1 cellular context compared by ENCODE assay signal in genomic region chr9:128921881-128922763, GRCh38.
TF ChIP-seq lines count a peak whose summit lies in the region.

No MANE protein-coding gene starts in this region.

TF ChIP-seq in H1, 55 proteins besides CTCF, POLR2A, EP300 and RAD21:
- TF ChIP-seq PHF8 (conservative IDR thresholded peaks at IDR 0.05; ENCODE audit: low read depth, low read length) (peak; percentile 48; the same call in 1 of the 2 replicates), YY1 (IDR thresholded peaks at IDR 0.05; ENCODE audit: low read depth, low read length) (0 out of 2 replicates have a peak, but pooled peaks have one; percentile 21), TAF7 (optimal IDR thresholded peaks at IDR 0.05; ENCODE audit: borderline replicate concordance, low read depth, low read length) (peak; percentile 48), KDM4A (IDR thresholded peaks at IDR 0.05; ENCODE audit: low read depth, low read length, severe bottlenecking) (peak; percentile 20), TAF1 (IDR thresholded peaks at IDR 0.05; ENCODE audit: low read depth, low read length) (peak; percentile 51), CHD2 (IDR thresholded peaks at IDR 0.05; ENCODE audit: low read length) (no peak), CBX5 (IDR thresholded peaks at IDR 0.05; ENCODE audit: low read depth, low read length) (no peak), TBP (IDR thresholded peaks at IDR 0.05; ENCODE audit: low read depth, low read length) (0 out of 2 replicates have a peak, but pooled peaks have one; percentile 8), CEBPB (IDR thresholded peaks at IDR 0.05; ENCODE audit: low read depth, low read length) (no peak), SP1 (IDR thresholded peaks at IDR 0.05; ENCODE audit: low read depth, low read length) (0 out of 2 replicates have a peak, but pooled peaks have one; percentile 7)
